In the genomic region with DNA sequence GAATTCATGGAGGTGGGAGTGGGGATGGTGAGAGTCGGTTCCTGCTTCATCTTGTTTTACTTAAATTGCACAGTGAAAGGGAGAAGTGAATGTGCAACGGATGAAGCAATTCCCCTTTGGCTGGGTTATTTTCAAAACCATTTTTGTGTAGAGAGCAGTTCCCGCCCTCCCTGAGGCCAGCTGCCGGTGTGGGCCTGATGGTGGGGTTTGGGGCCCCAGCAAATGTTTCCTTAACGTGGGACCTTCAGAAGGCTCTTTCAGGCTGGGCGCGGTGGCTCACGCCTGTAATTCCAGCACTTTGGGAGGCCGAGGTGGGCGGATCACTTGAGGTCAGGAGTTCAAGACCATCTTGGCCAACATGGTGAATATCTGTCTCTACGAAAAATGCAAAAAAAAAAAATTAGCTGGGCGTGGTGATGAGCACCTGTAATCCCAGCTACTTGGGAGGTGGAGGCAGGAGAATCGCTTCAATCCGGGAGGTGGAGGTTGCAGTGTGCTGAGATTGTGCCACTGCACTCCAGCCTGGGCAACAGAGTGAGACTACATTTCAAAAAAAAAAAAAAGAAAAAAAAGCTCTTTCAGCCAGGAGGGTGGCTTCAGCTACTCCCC, we compare ENCODE assay signal across 8 cellular contexts. TPM values are rescaled to one million over a fixed set of nuclear protein-coding genes. Genes with fewer than 3 reads are reported as not detected.
DNase-seq lines count a peak whose midpoint lies in the region; ATAC-seq and TF ChIP-seq lines count a peak whose summit lies in the region.
"Not testable (repeated sequence)": the region's sequence is repeated elsewhere in the genome, so short reads cannot be mapped to it uniquely, and the experiment has no call there.

No MANE protein-coding gene starts in this region.

- not testable (repeated sequence) for TF ChIP-seq EP300 in stomach (IDR thresholded peaks at IDR 0.05)

- H3K36me3 ChIP-seq in CD4-positive, alpha-beta memory T cell (ENCODE audit: insufficient read depth, low read length); neutrophil; stomach: not testable (repeated sequence)
- peaks cover 19% of the 10 kb centered on the region for H3K36me3 ChIP-seq in OCI-LY3 (replicated peaks; ENCODE audit: low read depth, low read length)

- peaks cover 94% of the 10 kb centered on the region for H3K79me2 ChIP-seq in OCI-LY3 (ENCODE audit: low read length)

- peaks cover 74% of the 10 kb centered on the region for H3K4me1 ChIP-seq in CD4-positive, alpha-beta memory T cell (ENCODE audit: insufficient read depth, low read length)
- H3K4me1 ChIP-seq in OCI-LY3 (ENCODE audit: low read length) (peaks cover 61% of the 10 kb centered on the region), neutrophil (ENCODE audit: control insufficient read depth in 1 of 2, insufficient read depth in 1 of 2, low read depth in 1 of 2, low read length in 1 of 2) (peaks cover 74 to 84% of the 10 kb centered on the region in 2 experiments), stomach (peaks cover 15 to 33% (median 19%) of the 10 kb centered on the region in 4 donors)

- not testable (repeated sequence) for H2AFZ ChIP-seq in OCI-LY3 (ENCODE audit: low read depth, low read length)

- peak in 1 of 5 donors; percentile 24 for DNase-seq in CD4-positive, alpha-beta memory T cell
- DNase-seq in HL-60 (ENCODE audit: low read depth in 1 of 2, low spot score in 1 of 2) (peak; percentile 75 to 92), left ventricle myocardium superior (peak; percentile 36)
- peak; percentile 23 for DNase-seq in activated CD4-positive, alpha-beta T cell treated with anti-CD3 and anti-CD28 coated beads, Interleukin-2, amount 10 ng/mL, durations not matched to agents 7 days and 5 days
- peak; percentile 34 for DNase-seq in activated naive CD4-positive, alpha-beta T cell treated with anti-CD3 and anti-CD28 coated beads, Interleukin-2, amount 10 ng/mL, durations not matched to agents 7 days and 5 days
- DNase-seq in stomach = not testable (repeated sequence)

- peak overlapping the region; percentile 96 to 98 (median 98) for H3K27ac Mint-ChIP-seq in CD4-positive, alpha-beta memory T cell
- H3K27ac Mint-ChIP-seq in activated CD4-positive, alpha-beta T cell treated with anti-CD3 and anti-CD28 coated beads, Interleukin-2, amount 10 ng/mL, durations not matched to agents 7 days and 5 days = peak overlapping the region; percentile 96
- peak overlapping the region; percentile 99 for H3K27ac Mint-ChIP-seq in activated naive CD4-positive, alpha-beta T cell treated with anti-CD3 and anti-CD28 coated beads, Interleukin-2, amount 10 ng/mL, durations not matched to agents 7 days and 5 days

- not testable (repeated sequence) for H3K9me3 Mint-ChIP-seq in CD4-positive, alpha-beta memory T cell; activated CD4-positive, alpha-beta T cell treated with anti-CD3 and anti-CD28 coated beads, Interleukin-2, amount 10 ng/mL, durations not matched to agents 7 days and 5 days; activated naive CD4-positive, alpha-beta T cell treated with anti-CD3 and anti-CD28 coated beads, Interleukin-2, amount 10 ng/mL, durations not matched to agents 7 days and 5 days

- H3K27me3 ChIP-seq in CD4-positive, alpha-beta memory T cell (ENCODE audit: insufficient read depth, low read length); HL-60 (ENCODE audit: insufficient read depth, poor library complexity, severe bottlenecking); OCI-LY3 (ENCODE audit: low read depth, low read length); neutrophil: not testable (repeated sequence)
- H3K27me3 ChIP-seq in stomach = peaks cover 0 to 48% (median 39%) of the 10 kb centered on the region in 3 donors

- WGBS in stomach, 5 donors = 61 to 65% (median 63%) methylated on average over 14 of the region's 14 CpGs

- not testable (repeated sequence) for TF ChIP-seq CTCF in HL-60 (IDR thresholded peaks at IDR 0.05; ENCODE audit: insufficient read depth, low read length); OCI-LY3 (IDR thresholded peaks at IDR 0.05; ENCODE audit: low read depth, low read length); neutrophil (IDR thresholded peaks at IDR 0.05); stomach (IDR thresholded peaks at IDR 0.05)

- peak overlapping the region; percentile 90 for H3K9ac ChIP-seq in OCI-LY3 (ENCODE audit: low read length)

- peak overlapping the region; percentile 86 for H3K4me2 ChIP-seq in OCI-LY3 (ENCODE audit: low read length)

- H4K20me1 ChIP-seq in OCI-LY3 (ENCODE audit: insufficient read depth, low read length) = peaks cover 10% of the 10 kb centered on the region; the same call in 1 of the 2 replicates

- H3K4me3 Mint-ChIP-seq in CD4-positive, alpha-beta memory T cell = peak overlapping the region; percentile 97 to 100 (median 98)
- peak overlapping the region; percentile 95 for H3K4me3 Mint-ChIP-seq in activated CD4-positive, alpha-beta T cell treated with anti-CD3 and anti-CD28 coated beads, Interleukin-2, amount 10 ng/mL, durations not matched to agents 7 days and 5 days
- H3K4me3 Mint-ChIP-seq in activated naive CD4-positive, alpha-beta T cell treated with anti-CD3 and anti-CD28 coated beads, Interleukin-2, amount 10 ng/mL, durations not matched to agents 7 days and 5 days = peak overlapping the region; percentile 98

- H3K36me3 Mint-ChIP-seq in CD4-positive, alpha-beta memory T cell = peaks cover 3 to 41% of the 10 kb centered on the region in 2 donors
- peaks cover 51% of the 10 kb centered on the region for H3K36me3 Mint-ChIP-seq in activated CD4-positive, alpha-beta T cell treated with anti-CD3 and anti-CD28 coated beads, Interleukin-2, amount 10 ng/mL, durations not matched to agents 7 days and 5 days (ENCODE audit: low read depth)
- H3K36me3 Mint-ChIP-seq in activated naive CD4-positive, alpha-beta T cell treated with anti-CD3 and anti-CD28 coated beads, Interleukin-2, amount 10 ng/mL, durations not matched to agents 7 days and 5 days = peaks cover 52% of the 10 kb centered on the region

- POLR2A ChIA-PET in CD4-positive, alpha-beta memory T cell (lab: Charles Lee; ENCODE audit: partially characterized antibody) = interaction anchor here (1.0 to 12.7 kb wide), 11 partner anchors 8 to 73 kb away, joined by 3 to 658 read pairs (median 24); no protein-coding TSS in a partner anchor
- POLR2A ChIA-PET in activated CD4-positive, alpha-beta T cell treated with anti-CD3 and anti-CD28 coated beads, Interleukin-2, amount 10 ng/mL, durations not matched to agents 7 days and 5 days (lab: Charles Lee) = interaction anchor here (0.7 to 2.3 kb wide), 4 partner anchors 26 to 113 kb away, joined by 4 to 6 read pairs (median 5); no protein-coding TSS in a partner anchor

- H3K9me3 ChIP-seq in CD4-positive, alpha-beta memory T cell (ENCODE audit: control insufficient read depth in 1 of 2, low read length in 2 of 2); OCI-LY3 (ENCODE audit: insufficient read depth, low read length); neutrophil; stomach: not testable (repeated sequence)

- H3K4me1 Mint-ChIP-seq in CD4-positive, alpha-beta memory T cell = peaks cover 43 to 85% (median 62%) of the 10 kb centered on the region in 4 donors
- H3K4me1 Mint-ChIP-seq in activated CD4-positive, alpha-beta T cell treated with anti-CD3 and anti-CD28 coated beads, Interleukin-2, amount 10 ng/mL, durations not matched to agents 7 days and 5 days = peaks cover 76% of the 10 kb centered on the region
- H3K4me1 Mint-ChIP-seq in activated naive CD4-positive, alpha-beta T cell treated with anti-CD3 and anti-CD28 coated beads, Interleukin-2, amount 10 ng/mL, durations not matched to agents 7 days and 5 days = peaks cover 77% of the 10 kb centered on the region

- CTCF ChIA-PET in CD4-positive, alpha-beta memory T cell (lab: Charles Lee; ENCODE audit: partially characterized antibody) = interaction anchor here (0.8 to 7.8 kb wide), 10 partner anchors 20 to 130 kb away, joined by 3 to 142 read pairs (median 4); no protein-coding TSS in a partner anchor
- CTCF ChIA-PET in activated CD4-positive, alpha-beta T cell treated with anti-CD3 and anti-CD28 coated beads, Interleukin-2, amount 10 ng/mL, durations not matched to agents 7 days and 5 days (lab: Charles Lee) = interaction anchor here (0.7 to 11.4 kb wide), 8 partner anchors 10 to 66 kb away, joined by 3 to 81 read pairs (median 3); no protein-coding TSS in a partner anchor
- CTCF ChIA-PET in activated naive CD4-positive, alpha-beta T cell treated with anti-CD3 and anti-CD28 coated beads, Interleukin-2, amount 10 ng/mL, durations not matched to agents 7 days and 5 days (lab: Charles Lee) = interaction anchor here (0.6 to 6.2 kb wide), 9 partner anchors 11 to 210 kb away, joined by 3 to 87 read pairs (median 7); no protein-coding TSS in a partner anchor

- intact Hi-C loops in CD4-positive, alpha-beta memory T cell (cut with micrococcal nuclease) = loop anchor here (2.0 to 5.0 kb wide), 2 partner anchors 48 to 70 kb away; no protein-coding TSS in a partner anchor
- intact Hi-C loops in left ventricle myocardium superior (cut with micrococcal nuclease); stomach (cut with DNase I; ENCODE audit: low total_unique reads): not testable (repeated sequence)

- TF ChIP-seq POLR2A in stomach (IDR thresholded peaks at IDR 0.05) = not testable (repeated sequence)

- ATAC-seq in left ventricle myocardium superior = peak; percentile 21

- H3K27ac ChIP-seq in CD4-positive, alpha-beta memory T cell (ENCODE audit: low read depth, low read length) = peak overlapping the region; percentile 71
- H3K27ac ChIP-seq in HL-60 (replicated peaks) (peak overlapping the region; percentile 93), OCI-LY3 (ENCODE audit: low read length) (peak overlapping the region; percentile 100), neutrophil (peak overlapping the region; percentile 100), stomach (peak overlapping the region in 2 of 5 donors; percentile 80 to 87)

- H3K4me3 ChIP-seq in CD4-positive, alpha-beta memory T cell (ENCODE audit: low read length in 2 of 2) = peak overlapping the region; percentile 71 to 96
- H3K4me3 ChIP-seq in HL-60 (replicated peaks; ENCODE audit: insufficient read depth, low read length) (peak overlapping the region; percentile 75), OCI-LY3 (ENCODE audit: low read length) (peak overlapping the region; percentile 84), neutrophil (ENCODE audit: low read depth in 1 of 2, low read length in 1 of 2) (peak overlapping the region; percentile 97 to 99), stomach (peak overlapping the region in 3 of 4 donors; percentile 15 to 62 (median 62))

- H3K27me3 Mint-ChIP-seq in CD4-positive, alpha-beta memory T cell; activated CD4-positive, alpha-beta T cell treated with anti-CD3 and anti-CD28 coated beads, Interleukin-2, amount 10 ng/mL, durations not matched to agents 7 days and 5 days; activated naive CD4-positive, alpha-beta T cell treated with anti-CD3 and anti-CD28 coated beads, Interleukin-2, amount 10 ng/mL, durations not matched to agents 7 days and 5 days: not testable (repeated sequence)

RNA-seq across cellular contexts. Expression of a gene that starts 3.1 kb away (rescaled TPM):
- total RNA-seq in CD4-positive, alpha-beta memory T cell = 100 to 1,000 TPM; 220 to 236 TPM
- polyA plus RNA-seq in CD4-positive, alpha-beta memory T cell = 100 to 1,000 TPM in 1 of 2 donors, 10 to 100 TPM in 1; 57.1 to 110 TPM
- 100 to 1,000 TPM; 222 to 242 TPM for total RNA-seq in activated CD4-positive, alpha-beta T cell treated with anti-CD3 and anti-CD28 coated beads, Interleukin-2, amount 10 ng/mL, durations not matched to agents 7 days and 5 days
- total RNA-seq in left ventricle myocardium superior = 3.4 TPM
- 10 to 100 TPM in 2 of 5 donors, 1 to 10 TPM in 3; 5.1 to 74.1 (median 7.8) TPM for total RNA-seq in stomach
- polyA plus RNA-seq in stomach = 1 to 10 TPM; 2.8 to 5.0 (median 2.9) TPM
